ENCODE assay signal across 8 cellular contexts in the genomic region with DNA sequence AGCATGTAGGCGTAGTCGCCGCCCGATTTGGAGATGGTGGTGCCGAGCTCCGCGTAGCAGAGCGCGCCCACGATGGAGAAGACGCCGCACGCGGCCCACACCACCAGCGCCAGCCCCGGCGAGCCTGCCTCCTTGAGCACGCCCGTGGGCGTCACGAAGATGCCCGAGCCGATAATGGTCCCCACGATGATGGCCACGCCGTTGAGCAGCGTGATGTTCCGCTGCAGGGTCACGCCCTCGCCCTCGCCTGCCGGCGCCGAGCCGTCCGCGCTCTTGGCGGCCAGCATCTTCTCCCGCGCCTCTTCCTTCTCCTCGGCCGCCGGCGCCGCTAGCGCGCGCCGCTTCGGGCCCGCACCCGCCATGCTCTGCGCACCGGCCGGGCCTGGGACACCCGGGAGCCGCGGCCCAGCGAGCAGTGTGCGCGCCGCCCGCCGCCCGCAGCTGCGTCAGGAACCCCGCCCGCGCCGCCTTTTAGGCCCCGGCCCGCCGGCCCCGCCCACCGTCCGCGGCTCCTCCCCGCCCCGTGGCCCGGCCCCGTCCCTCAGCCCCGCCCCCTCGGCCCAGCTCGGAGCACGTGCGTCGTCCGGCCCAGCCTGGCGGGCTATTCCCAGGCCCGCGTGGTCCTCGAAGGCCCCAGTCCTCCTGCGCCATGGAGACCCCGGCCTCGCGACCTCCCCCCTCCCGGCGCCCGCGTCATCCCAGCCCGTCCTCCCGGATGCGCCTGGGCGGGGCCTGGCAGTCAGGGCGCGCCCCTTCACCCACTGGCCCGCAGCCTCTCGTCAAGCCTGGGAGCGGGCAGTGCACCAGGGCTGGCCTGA. TPM values are rescaled to one million over a fixed set of nuclear protein-coding genes. Genes with fewer than 3 reads are reported as not detected.
DNase-seq lines count a peak whose midpoint lies in the region; ATAC-seq, FAIRE-seq and TF ChIP-seq lines count a peak whose summit lies in the region.
"Not testable (repeated sequence)": the region's sequence is repeated elsewhere in the genome, so short reads cannot be mapped to it uniquely, and the experiment has no call there.

A gene (minus strand): TSS at position 447 of the 818 bp plus-strand sequence. CDS start 85 bp downstream, at position 362.

- H3K27me3 ChIP-seq in HCT116 (ENCODE audit: insufficient read depth, low read length); adrenal gland; pancreas: not testable (repeated sequence)

- H3K9me2 ChIP-seq in HCT116 (ENCODE audit: insufficient read depth) = not testable (repeated sequence)

- TF ChIP-seq RAD21 in HCT116 (IDR thresholded peaks at IDR 0.05; ENCODE audit: low read depth) = not testable (repeated sequence)

- TF ChIP-seq POLR2A in HCT116 (IDR thresholded peaks at IDR 0.05; ENCODE audit: borderline replicate concordance, extremely low read depth, insufficient read depth, insufficient read length) (peak; percentile 99), adrenal gland (IDR thresholded peaks at IDR 0.05) (peak; percentile 25 to 72)

- not testable (repeated sequence) for H3K9me3 ChIP-seq in HCT116 (ENCODE audit: control insufficient read depth in 1 of 2, insufficient read depth in 1 of 2, low read depth in 1 of 2, low read length in 2 of 2); adrenal gland (replicated peaks in 1 of 3); pancreas

- H2AFZ ChIP-seq in HCT116 (ENCODE audit: low read depth, low read length, poor library complexity, severe bottlenecking) = not testable (repeated sequence)

- BruUV-seq in HCT116 (replicated peaks; lab: Mats Ljungman, UMichigan) = not testable (repeated sequence)

- RAD21 ChIA-PET in HCT116 (lab: Charles Lee; ENCODE audit: low non-redundant PET in 1 of 2, low total read pairs in 2 of 2, uncharacterized antibody in 2 of 2, unreplicated experiment in 2 of 2) = interaction anchor here (3.2 to 4.5 kb wide), 3 partner anchors 19 to 90 kb away, joined by 12 to 50 read pairs (median 47); no protein-coding TSS in a partner anchor

- peak within 1 kb of the TSS; percentile 92 for H3K9ac ChIP-seq in HCT116 (ENCODE audit: low read length)

- H3K4me2 ChIP-seq in HCT116 (ENCODE audit: low read length) = peak within 1 kb of the TSS; percentile 95

- not testable (repeated sequence) for FAIRE-seq in pancreas (lab: Jason Lieb, UNC)

- peaks cover 33 to 53% of the 10 kb centered on the region in 2 experiments for H3K4me1 ChIP-seq in HCT116 (ENCODE audit: control insufficient read depth in 1 of 2, insufficient read depth in 2 of 2, low read length in 2 of 2)
- not testable (repeated sequence) for H3K4me1 ChIP-seq in adrenal gland (replicated peaks in 1 of 2); pancreas

- not testable (repeated sequence) for H3K36me3 ChIP-seq in HCT116 (ENCODE audit: control insufficient read depth in 1 of 2, insufficient read depth in 2 of 2, low read length in 2 of 2); adrenal gland (replicated peaks in 1 of 2); pancreas

- not testable (repeated sequence) for TF ChIP-seq CTCF in HCT116 (IDR thresholded peaks at IDR 0.05 in 2 of 3, conservative IDR thresholded peaks at IDR 0.05 in 1 of 3; ENCODE audit: borderline replicate concordance in 1 of 3, insufficient read depth in 1 of 3, low read depth in 2 of 3, low read length in 2 of 3); adrenal gland (IDR thresholded peaks at IDR 0.05); pancreas (IDR thresholded peaks at IDR 0.05)

- H3K27ac ChIP-seq in HCT116 (ENCODE audit: low read depth, low read length) (peak within 1 kb of the TSS; percentile 71), adrenal gland (peak within 1 kb of the TSS in 1 of 5 donors; percentile 22), substantia nigra (ENCODE audit: low read depth, low read length, poor library complexity, severe bottlenecking) (peak within 1 kb of the TSS; percentile 26)
- not testable (repeated sequence) for H3K27ac ChIP-seq in pancreas

- H3K79me2 ChIP-seq in HCT116 (ENCODE audit: insufficient read depth, low read length) = peaks cover 50% of the 10 kb centered on the region

- ATAC-seq in HCT116 (peak; percentile 72), pancreas (peak; percentile 63 to 79 (median 74))

- peak within 1 kb of the TSS; percentile 82 to 92 for H3K4me3 ChIP-seq in HCT116 (replicated peaks in 1 of 2; ENCODE audit: low read depth in 1 of 2, low read length in 2 of 2)
- H3K4me3 ChIP-seq in adrenal gland = peak within 1 kb of the TSS in 1 of 4 donors; percentile 36
- H3K4me3 ChIP-seq in pancreas = peak within 1 kb of the TSS; percentile 16 to 56 (median 29)

- DNase-seq in GDM1 (lab: John Stamatoyannopoulos, UW) (peak; percentile 57), HCT116 (ENCODE audit: low read depth, low spot score) (peak; percentile 56), MV-4-11 (lab: John Stamatoyannopoulos, UW) (peak; percentile 67), T-helper 22 cell (ENCODE audit: low read depth) (peak; percentile 76), adrenal gland (peak; percentile 49 to 82 (median 70)), cardiac septum (ENCODE audit: low spot score) (peak; percentile 93), pancreas (peak; percentile 68 to 89 (median 85)), substantia nigra (lab: John Stamatoyannopoulos, UW) (peak in 44 of 49 donors; percentile 18 to 99 (median 63))

- 5 to 10% (median 5%) methylated on average over 9 to 109 of the region's 109 CpGs; no CpG with 5 or more reads in 1 of the 4 donors for WGBS in adrenal gland, 4 donors
- 15 to 24% methylated on average over 54 to 109 of the region's 109 CpGs for WGBS in pancreas, 2 donors

- H4K20me1 ChIP-seq in HCT116 (ENCODE audit: insufficient read depth) = peaks cover 13% of the 10 kb centered on the region; the same call in 1 of the 2 replicates

- POLR2A ChIA-PET in HCT116 (lab: Charles Lee) = interaction anchor here (0.6 to 6.7 kb wide), 16 partner anchors 9 to 701 kb away, joined by 3 to 113 read pairs (median 6); a partner anchor contains a TSS

- CTCF ChIA-PET in HCT116 (lab: Charles Lee) = interaction anchor here (0.6 to 6.3 kb wide), 6 partner anchors 19 to 100 kb away, joined by 3 to 257 read pairs (median 22); no protein-coding TSS in a partner anchor

- intact Hi-C loops in HCT116 (cut with micrococcal nuclease); adrenal gland (cut with DNase I); cardiac septum (cut with DNase I): not testable (repeated sequence)
- intact Hi-C loops in pancreas (cut with DNase I) = loop anchor here in 1 of 3 donors (5.0 kb wide), 1 partner anchor 87 kb away; no protein-coding TSS in a partner anchor

TF ChIP-seq in HCT116, 20 proteins besides CTCF, POLR2A, EP300 and RAD21:
- peak; percentile 22 for TF ChIP-seq TCF7L2 (IDR thresholded peaks at IDR 0.05; ENCODE audit: borderline replicate concordance, extremely low read depth, insufficient read depth, insufficient read length)
- TF ChIP-seq ZFX (IDR thresholded peaks at IDR 0.05) = peak; percentile 71
- peak; percentile 87; the same call in 1 of the 2 replicates for TF ChIP-seq SIN3A (IDR thresholded peaks at IDR 0.05; ENCODE audit: low read depth)
- TF ChIP-seq YY1 (IDR thresholded peaks at IDR 0.05; ENCODE audit: extremely low read depth, insufficient replicate concordance, low read depth, low read length) = peak; percentile 75
- TF ChIP-seq POLR2AphosphoS5 (IDR thresholded peaks at IDR 0.05; ENCODE audit: low read depth, low read length) = peak; percentile 99
- peak; percentile 95 for TF ChIP-seq CBX3 (IDR thresholded peaks at IDR 0.05; ENCODE audit: low read depth)
- TF ChIP-seq, protein P1, sequence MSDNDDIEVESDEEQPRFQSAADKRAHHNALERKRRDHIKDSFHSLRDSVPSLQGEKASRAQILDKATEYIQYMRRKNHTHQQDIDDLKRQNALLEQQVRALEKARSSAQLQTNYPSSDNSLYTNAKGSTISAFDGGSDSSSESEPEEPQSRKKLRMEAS (IDR thresholded peaks at IDR 0.05) = peak; percentile 99
TF ChIP-seq in HCT116: peak in this region for 7; not testable (repeated sequence) for 13.

RNA-seq across cellular contexts. Expression of the gene that starts here (rescaled TPM):
- total RNA-seq in HCT116 (2021; ENCODE audit: unreplicated experiment) = 482 TPM
- polyA plus RNA-seq in HCT116 (2012) = 533 and 540 TPM in 2 replicates
- 1 to 10 TPM in 7 of 8 donors, under 1 TPM in 1; 0.69 to 6.4 (median 2.4) TPM for total RNA-seq in adrenal gland
- polyA plus RNA-seq in adrenal gland = 1 to 10 TPM; 1.6 to 3.7 (median 1.8) TPM
- 8.2 TPM for total RNA-seq in cardiac septum
- total RNA-seq in pancreas = 10 to 100 TPM in 1 of 6 donors, 1 to 10 TPM in 5; 1.1 to 54.7 (median 3.5) TPM
- 1 to 10 TPM; 4.2 to 7.7 TPM for polyA plus RNA-seq in pancreas
